Comparison of ENCODE assay signal across 19 cellular contexts in the genomic region with DNA sequence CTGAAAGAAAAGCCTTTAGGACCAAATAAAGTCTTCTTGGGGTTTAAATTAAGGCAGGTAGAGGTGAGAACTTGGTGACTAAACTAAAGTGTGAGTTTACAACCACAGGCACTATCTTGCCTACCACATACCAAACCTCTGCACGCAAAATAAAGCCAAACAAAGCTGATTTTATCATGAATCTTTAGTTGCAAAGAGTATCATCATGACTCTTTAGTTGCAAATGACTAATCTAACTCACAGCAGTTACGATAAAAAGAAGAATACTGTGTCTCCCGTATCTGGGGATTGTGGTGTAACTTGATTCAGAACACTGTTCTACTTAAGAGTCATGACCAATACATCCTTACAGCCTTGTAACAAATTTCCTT. TPM values are rescaled to one million over a fixed set of nuclear protein-coding genes. Genes with fewer than 3 reads are reported as not detected.
DNase-seq lines count a peak whose midpoint lies in the region; ATAC-seq lines count a peak whose summit lies in the region.
"Had no signal": no experiment of that assay in that cellular context is flagged by ENCODE, and none has a peak within 500 bp of the region (broad histone marks: within the 10 kb centered on the region; RNA-seq: fewer than 3 reads in every experiment).

No MANE protein-coding gene starts in this region.

- H3K36me3 Mint-ChIP-seq in T-helper 17 cell (ENCODE audit: low read depth), result no peaks in the 10 kb centered on the region
- H3K36me3 Mint-ChIP-seq in effector memory CD8-positive, alpha-beta T cell (ENCODE audit: insufficient read depth), result peaks cover 13% of the 10 kb centered on the region
- H3K36me3 Mint-ChIP-seq: naive B cell had no signal

- no peaks in the 10 kb centered on the region for H3K4me1 Mint-ChIP-seq in T-helper 17 cell
- peaks cover 16 to 24% of the 10 kb centered on the region in 2 donors for H3K4me1 Mint-ChIP-seq in effector memory CD8-positive, alpha-beta T cell (ENCODE audit: low read depth in 2 of 2)
- H3K4me1 Mint-ChIP-seq: endodermal cell, naive B cell had no signal

- no peaks in the 10 kb centered on the region for H3K27me3 Mint-ChIP-seq in T-helper 17 cell
- H3K27me3 Mint-ChIP-seq in effector memory CD8-positive, alpha-beta T cell, result no peaks in the 10 kb centered on the region
- H3K27me3 Mint-ChIP-seq: progenitor cell of endocrine pancreas had no signal

- peak; percentile 17 for ATAC-seq in T-helper 17 cell
- peak; percentile 86 for ATAC-seq in effector memory CD8-positive, alpha-beta T cell (replicated peaks)
- ATAC-seq: heart right ventricle had no signal

- peak; percentile 12 for DNase-seq in stimulated activated CD4-positive, alpha-beta T cell treated with anti-CD3 and anti-CD28 coated beads, Interleukin-1b, Interleukin-23, amount 100 ng/mL, for 48 hours
- DNase-seq in stimulated activated CD4-positive, alpha-beta T cell treated with anti-CD3 and anti-CD28 coated beads, Interleukin-4, amount 100 ng/mL, for 1 hour, result no peak
- DNase-seq in T-helper 17 cell (no peak), dedifferentiated amniotic fluid mesenchymal stem cell (ENCODE audit: extremely low spot score) (no peak), NCI-H1436 treated with DMSO at 0.1 percent for 48 hours (lab: John Stamatoyannopoulos, UW) (no peak), NCI-H146 (lab: John Stamatoyannopoulos, UW) (no peak)
- peak; percentile 17 to 30 (median 26) for DNase-seq in effector memory CD8-positive, alpha-beta T cell
- DNase-seq: AML-193, cerebellar nuclear complex, endodermal cell, heart right ventricle, IMR-90, naive B cell, NCI-H2029, NCI-H446 treated with DMSO at 0.1 percent for 48 hours, testis had no signal

- H3K9me3 Mint-ChIP-seq in effector memory CD8-positive, alpha-beta T cell, result no peaks in the 10 kb centered on the region

- H3K4me3 Mint-ChIP-seq in T-helper 17 cell, result peak overlapping the region; percentile 5
- H3K4me3 Mint-ChIP-seq in effector memory CD8-positive, alpha-beta T cell, result peak overlapping the region; percentile 52 to 56
- H3K4me3 Mint-ChIP-seq: endodermal cell had no signal

- no peak overlapping the region for H3K27ac Mint-ChIP-seq in T-helper 17 cell
- H3K27ac Mint-ChIP-seq in effector memory CD8-positive, alpha-beta T cell, result peak overlapping the region; percentile 83 to 95
- H3K27ac Mint-ChIP-seq: endodermal cell, progenitor cell of endocrine pancreas had no signal

- H3K9me3 ChIP-seq in T-helper 17 cell (ENCODE audit: control insufficient read depth, low read length, poor library complexity, severe bottlenecking), result no peaks in the 10 kb centered on the region
- H3K9me3 ChIP-seq: HAP-1, testis had no signal

RNA-seq across cellular contexts. Expression of a gene that starts 11.2 kb away (rescaled TPM):
- total RNA-seq in T-helper 17 cell, result 1 to 10 TPM; 1.6 to 3.7 TPM
- total RNA-seq: heart right ventricle, IMR-90, lung microvascular endothelial cell had no signal

RNA-seq across cellular contexts. Expression of a gene that starts 11.2 kb away (rescaled TPM):
- 1 to 10 TPM; 3.8 to 4.2 TPM for total RNA-seq in T-helper 17 cell

RNA-seq across cellular contexts. Expression of a gene that starts 50.6 kb away (rescaled TPM):
- total RNA-seq in T-helper 17 cell, result under 1 TPM; 0.37 to 0.60 TPM

Comparison
In these comparisons a context has a peak if more than half of its experiments do, and no peak if none do; other contexts are left out.
1. DNase-seq: peak in stimulated activated CD4-positive, alpha-beta T cell treated with anti-CD3 and anti-CD28 coated beads, Interleukin-1b, Interleukin-23, amount 100 ng/mL, for 48 hours (single experiment) and effector memory CD8-positive, alpha-beta T cell (3 of 3); none in stimulated activated CD4-positive, alpha-beta T cell treated with anti-CD3 and anti-CD28 coated beads, Interleukin-4, amount 100 ng/mL, for 1 hour (single experiment), T-helper 17 cell (0 of 3), dedifferentiated amniotic fluid mesenchymal stem cell (single experiment), NCI-H1436 treated with DMSO at 0.1 percent for 48 hours (single experiment) and NCI-H146 (single experiment).